In the genomic region with DNA sequence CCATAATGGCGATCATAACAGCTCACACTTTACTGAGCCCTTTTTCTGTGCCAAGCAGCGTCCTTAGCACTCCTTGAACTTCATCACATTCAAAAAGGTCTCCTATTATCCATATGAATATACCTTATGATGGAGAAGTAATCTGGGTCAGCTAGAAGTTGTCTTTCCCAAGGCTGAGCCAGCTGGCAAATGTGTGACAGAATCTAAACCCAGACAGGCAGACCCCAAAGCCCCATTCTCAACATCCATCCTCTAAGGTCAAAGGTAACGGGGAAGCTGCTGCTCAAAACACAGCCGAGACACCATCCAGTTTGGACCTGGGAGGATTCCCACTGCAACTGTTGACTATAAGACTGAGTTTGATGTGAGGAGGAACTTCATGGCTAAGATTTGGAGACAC, we compare ENCODE assay signal across 30 cellular contexts.
DNase-seq lines count a peak whose midpoint lies in the region; ATAC-seq, FAIRE-seq and TF ChIP-seq lines count a peak whose summit lies in the region.
"Had no signal": no experiment of that assay in that cellular context is flagged by ENCODE, and none has a peak within 500 bp of the region (broad histone marks: within the 10 kb centered on the region; RNA-seq: fewer than 3 reads in every experiment).

No MANE protein-coding gene starts in this region.

- H3K27ac Mint-ChIP-seq in neural progenitor cell = peak overlapping the region; percentile 31
- H3K27ac Mint-ChIP-seq: activated CD4-positive, alpha-beta memory T cell treated with anti-CD3 and anti-CD28 coated beads for 36 hours; activated T-helper 1 cell treated with anti-CD3 and anti-CD28 coated beads, Interleukin-12 subunit alpha, Interleukin-12 subunit beta, Interleukin-2, Interleukin-4 antibody, amounts not matched to agents 30 ng/mL and 10 ng/mL and 1 ng/mL, durations not matched to agents 14 hours and 24 hours and 36 hours had no signal

- H3K79me2 ChIP-seq in neural progenitor cell (ENCODE audit: low read depth) = no peaks in the 10 kb centered on the region

- TF ChIP-seq POLR2A in heart left ventricle (IDR thresholded peaks at IDR 0.05) = no peak

- H4K20me1 ChIP-seq in neural progenitor cell (ENCODE audit: low read depth) = no peaks in the 10 kb centered on the region

- H3K36me3 ChIP-seq in right atrium auricular region (no peaks in the 10 kb centered on the region), heart left ventricle (no peaks in the 10 kb centered on the region), neural progenitor cell (no peaks in the 10 kb centered on the region), subcutaneous abdominal adipose tissue (ENCODE audit: control insufficient read depth in 5 of 5, insufficient read depth in 5 of 5, low read length in 5 of 5) (no peaks in the 10 kb centered on the region)

- H3K9me3 ChIP-seq in right atrium auricular region (no peaks in the 10 kb centered on the region), heart left ventricle (no peaks in the 10 kb centered on the region), neural progenitor cell (ENCODE audit: low read depth) (no peaks in the 10 kb centered on the region), subcutaneous abdominal adipose tissue (ENCODE audit: control insufficient read depth in 5 of 5, low read length in 5 of 5) (no peaks in the 10 kb centered on the region)
- H3K9me3 ChIP-seq: A549 had no signal

- 78 to 86% (median 82%) methylated on average over 4 of the region's 4 CpGs for WGBS in heart left ventricle, 4 donors

- H3K4me3 ChIP-seq in right atrium auricular region (no peak overlapping the region), heart left ventricle (no peak overlapping the region), neural progenitor cell (no peak overlapping the region), subcutaneous abdominal adipose tissue (ENCODE audit: low read depth in 1 of 5, low read length in 5 of 5) (no peak overlapping the region)
- H3K4me3 ChIP-seq: A549, smooth muscle cell had no signal

- H3K27me3 Mint-ChIP-seq in neural progenitor cell (ENCODE audit: insufficient read depth, low read depth) = peaks cover 20% of the 10 kb centered on the region
- H3K27me3 Mint-ChIP-seq: CD4-positive, CD25-positive, alpha-beta regulatory T cell had no signal

- FAIRE-seq in GM19239 (lab: Jason Lieb, UNC) = no peak
- FAIRE-seq: A549, endothelial cell of umbilical vein had no signal

- H3K4me2 ChIP-seq in neural progenitor cell = no peak overlapping the region
- H3K4me2 ChIP-seq: A549, smooth muscle cell had no signal

- no peaks in the 10 kb centered on the region for H3K36me3 Mint-ChIP-seq in neural progenitor cell
- H3K36me3 Mint-ChIP-seq: activated CD4-positive, alpha-beta memory T cell treated with anti-CD3 and anti-CD28 coated beads for 36 hours; CD4-positive, CD25-positive, alpha-beta regulatory T cell; naive thymus-derived CD4-positive, alpha-beta T cell had no signal

- H3K4me1 Mint-ChIP-seq in neural progenitor cell = peaks cover 14% of the 10 kb centered on the region
- H3K4me1 Mint-ChIP-seq: CD4-positive, CD25-positive, alpha-beta regulatory T cell; naive thymus-derived CD4-positive, alpha-beta T cell had no signal

- H3K4me1 ChIP-seq in right atrium auricular region (no peaks in the 10 kb centered on the region), heart left ventricle (no peaks in the 10 kb centered on the region), neural progenitor cell (no peaks in the 10 kb centered on the region), subcutaneous abdominal adipose tissue (ENCODE audit: control insufficient read depth in 5 of 5, insufficient read depth in 5 of 5, low read length in 5 of 5) (peaks cover 3 to 11% (median 4%) of the 10 kb centered on the region in 5 donors)
- H3K4me1 ChIP-seq: A549 had no signal

- H3K27me3 ChIP-seq in right atrium auricular region (no peaks in the 10 kb centered on the region), heart left ventricle (peaks cover 0 to 17% (median 0%) of the 10 kb centered on the region in 9 donors), neural progenitor cell (no peaks in the 10 kb centered on the region), subcutaneous abdominal adipose tissue (ENCODE audit: control insufficient read depth in 5 of 5, insufficient read depth in 4 of 5, low read length in 5 of 5) (peaks cover 0 to 14% (median 3%) of the 10 kb centered on the region in 5 donors)

- no peaks in the 10 kb centered on the region for H3F3A ChIP-seq in neural progenitor cell (ENCODE audit: low read depth)

- H2AFZ ChIP-seq in neural progenitor cell (replicated peaks) = no peak overlapping the region

- intact Hi-C loops in heart left ventricle (cut with DNase I) = no loop called here

- no peaks in the 10 kb centered on the region for H3K9me3 Mint-ChIP-seq in neural progenitor cell
- H3K9me3 Mint-ChIP-seq: activated CD4-positive, alpha-beta memory T cell treated with anti-CD3 and anti-CD28 coated beads for 36 hours; activated T-helper 1 cell treated with anti-CD3 and anti-CD28 coated beads, Interleukin-12 subunit alpha, Interleukin-12 subunit beta, Interleukin-2, Interleukin-4 antibody, amounts not matched to agents 30 ng/mL and 10 ng/mL and 1 ng/mL, durations not matched to agents 14 hours and 24 hours and 36 hours; naive thymus-derived CD4-positive, alpha-beta T cell had no signal

- peak overlapping the region; percentile 73 to 81 for H3K27ac ChIP-seq in right atrium auricular region
- H3K27ac ChIP-seq in heart left ventricle = peak overlapping the region in 5 of 12 donors; percentile 12 to 70 (median 33)
- H3K27ac ChIP-seq in neural progenitor cell = no peak overlapping the region
- peak overlapping the region; percentile 10 for H3K27ac ChIP-seq in subcutaneous abdominal adipose tissue (ENCODE audit: low read depth, low read length)
- H3K27ac ChIP-seq: A549 had no signal

- TF ChIP-seq CTCF in right atrium auricular region (IDR thresholded peaks at IDR 0.05) (no peak), heart left ventricle (IDR thresholded peaks at IDR 0.05) (no peak), neural progenitor cell (IDR thresholded peaks at IDR 0.05) (no peak)

- peak; percentile 52 for DNase-seq in right atrium auricular region (ENCODE audit: low spot score)
- DNase-seq in heart left ventricle = no peak
- DNase-seq in neural progenitor cell (ENCODE audit: low spot score) = no peak
- no peak for DNase-seq in left lobe of liver (ENCODE audit: low spot score)
- no peak for DNase-seq in effector CD4-positive, alpha-beta T cell
- DNase-seq in GM19239 (ENCODE audit: insufficient read length, low spot score) = no peak
- no peak for DNase-seq in globus pallidus (ENCODE audit: low spot score)
- DNase-seq: activated CD4-positive, alpha-beta memory T cell treated with anti-CD3 and anti-CD28 coated beads for 36 hours; activated CD4-positive, CD25-positive, alpha-beta regulatory T cell treated with anti-CD3 and anti-CD28 coated beads, Interleukin-2, amount 50 U/mL, for 72 hours; activated CD8-positive, alpha-beta memory T cell treated with anti-CD3 and anti-CD28 coated beads, Interleukin-2, amount 50 U/mL, for 4 hours; activated naive CD4-positive, alpha-beta T cell treated with Interleukin-2 at 50 U/mL for 16 hours; AML-193; CD4-positive, CD25-positive, alpha-beta regulatory T cell; GDM1; islet precursor cell; midbrain; naive thymus-derived CD4-positive, alpha-beta T cell; NCI-H1048; NCI-H2107; NCI-H345; NCI-H69; occipital lobe; SHP77; stimulated activated naive CD4-positive, alpha-beta T cell; T-helper 2 cell had no signal

- no peak for ATAC-seq in heart left ventricle
- no peak for ATAC-seq in left lobe of liver
- ATAC-seq: A549; naive thymus-derived CD4-positive, alpha-beta T cell had no signal

- H3K4me3 Mint-ChIP-seq in neural progenitor cell = no peak overlapping the region
- H3K4me3 Mint-ChIP-seq: activated CD4-positive, alpha-beta memory T cell treated with anti-CD3 and anti-CD28 coated beads for 36 hours; activated T-helper 1 cell treated with anti-CD3 and anti-CD28 coated beads, Interleukin-12 subunit alpha, Interleukin-12 subunit beta, Interleukin-2, Interleukin-4 antibody, amounts not matched to agents 30 ng/mL and 10 ng/mL and 1 ng/mL, durations not matched to agents 14 hours and 24 hours and 36 hours; CD4-positive, CD25-positive, alpha-beta regulatory T cell; naive thymus-derived CD4-positive, alpha-beta T cell had no signal

- H3K9ac ChIP-seq in neural progenitor cell = no peak overlapping the region
- no peak overlapping the region for H3K9ac ChIP-seq in subcutaneous abdominal adipose tissue (ENCODE audit: low read length in 5 of 5)
